1 cellular context compared by ENCODE assay signal in genomic region chr14:73472182-73473114, GRCh38.
TF ChIP-seq lines count a peak whose summit lies in the region.

No MANE protein-coding gene starts in this region.

TF ChIP-seq in K562, 482 proteins besides CTCF, POLR2A, EP300 and RAD21 (continued from another document):
- no peak for TF ChIP-seq NEUROD1 (IDR thresholded peaks at IDR 0.05; ENCODE audit: borderline replicate concordance, low read depth, low read length, partially characterized antibody)
- no peak for TF ChIP-seq EWSR1 (IDR thresholded peaks at IDR 0.05; ENCODE audit: borderline replicate concordance, low read depth, partially characterized antibody)
- TF ChIP-seq NFIC (IDR thresholded peaks at IDR 0.05): no peak; the same call in 1 of the 2 replicates
- TF ChIP-seq HDGF (IDR thresholded peaks at IDR 0.05): no peak
- TF ChIP-seq ZNF436 (CRISPR knock-in tag; IDR thresholded peaks at IDR 0.05): no peak
- TF ChIP-seq ELF2 (CRISPR knock-in tag; IDR thresholded peaks at IDR 0.05): no peak
- TF ChIP-seq MED1 (CRISPR knock-in tag; IDR thresholded peaks at IDR 0.05; ENCODE audit: borderline replicate concordance): no peak
- TF ChIP-seq ZNF764 (CRISPR knock-in tag; IDR thresholded peaks at IDR 0.05; ENCODE audit: low read depth): no peak
- TF ChIP-seq PURB (CRISPR knock-in tag; IDR thresholded peaks at IDR 0.05; ENCODE audit: low read depth): no peak
- TF ChIP-seq NBN (IDR thresholded peaks at IDR 0.05; ENCODE audit: low read depth): no peak
- TF ChIP-seq THRAP3 (IDR thresholded peaks at IDR 0.05; ENCODE audit: borderline replicate concordance): no peak
- TF ChIP-seq ZKSCAN8 (CRISPR knock-in tag; IDR thresholded peaks at IDR 0.05): peak; percentile 93
- TF ChIP-seq ZNF445 (CRISPR knock-in tag; IDR thresholded peaks at IDR 0.05; ENCODE audit: low read depth): no peak
- TF ChIP-seq PKNOX1 (IDR thresholded peaks at IDR 0.05): no peak
- no peak for TF ChIP-seq BCOR (IDR thresholded peaks at IDR 0.05)
- TF ChIP-seq HCFC1 (IDR thresholded peaks at IDR 0.05; ENCODE audit: low read depth, low read length): no peak
- TF ChIP-seq TRIM28 (IDR thresholded peaks at IDR 0.05): no peak
- no peak for TF ChIP-seq ARHGAP35 (IDR thresholded peaks at IDR 0.05; ENCODE audit: partially characterized antibody)
- TF ChIP-seq ZKSCAN3 (CRISPR knock-in tag; IDR thresholded peaks at IDR 0.05): no peak
- no peak for TF ChIP-seq MLLT1 (IDR thresholded peaks at IDR 0.05)
- TF ChIP-seq ZNF407 (IDR thresholded peaks at IDR 0.05; ENCODE audit: low read depth): no peak
- TF ChIP-seq FOXA3 (CRISPR knock-in tag; conservative IDR thresholded peaks at IDR 0.05 in 1 of 2, IDR thresholded peaks at IDR 0.05 in 1 of 2): no peak
- no peak for TF ChIP-seq TAL1 (IDR thresholded peaks at IDR 0.05)
- TF ChIP-seq ZNF518B (CRISPR knock-in tag; IDR thresholded peaks at IDR 0.05): no peak
- TF ChIP-seq STAG1 (CRISPR knock-in tag; IDR thresholded peaks at IDR 0.05; ENCODE audit: borderline replicate concordance): peak; percentile 18; the same call in 1 of the 2 replicates
- TF ChIP-seq SMC3 (conservative IDR thresholded peaks at IDR 0.05; ENCODE audit: insufficient read depth, low read depth, low read length): peak; percentile 61
- no peak for TF ChIP-seq PHF20 (IDR thresholded peaks at IDR 0.05; ENCODE audit: partially characterized antibody)
- no peak for TF ChIP-seq ZBTB40 (IDR thresholded peaks at IDR 0.05)
- TF ChIP-seq ZBTB40 (CRISPR knock-in tag; IDR thresholded peaks at IDR 0.05): no peak
- TF ChIP-seq ZNF277 (CRISPR knock-in tag; IDR thresholded peaks at IDR 0.05; ENCODE audit: borderline replicate concordance): no peak
